Comparison of ENCODE assay signal across 33 cellular contexts in genomic region chr6:34515473-34516387, GRCh38. TPM values are rescaled to one million over a fixed set of nuclear protein-coding genes. Genes with fewer than 3 reads are reported as not detected.
A peak's percentile ranks its signal among the peaks of the same experiment; 100 is the strongest.
DNase-seq lines count a peak whose midpoint lies in the region; ATAC-seq and TF ChIP-seq lines count a peak whose summit lies in the region.
"Had no signal": no experiment of that assay in that cellular context is flagged by ENCODE, and none has a peak within 500 bp of the region (broad histone marks: within the 10 kb centered on the region; RNA-seq: fewer than 3 reads in every experiment).

No MANE protein-coding gene starts in this region.

- no peaks in the 10 kb centered on the region for H3K4me1 ChIP-seq in aorta (ENCODE audit: control insufficient read depth in 1 of 2, insufficient read depth in 2 of 2, low read length in 2 of 2)
- H3K4me1 ChIP-seq: Peyer's patch had no signal

- in situ Hi-C loops in GM13977 (cut with MboI; ENCODE audit: low pct_unique_long_range_greater_than_20kb, low sequenced_read_pairs, unreplicated experiment), result no loop called here

- H3K9me3 ChIP-seq in neural cell (ENCODE audit: low read length) (no peaks in the 10 kb centered on the region), aorta (ENCODE audit: control insufficient read depth, low read length) (no peaks in the 10 kb centered on the region)
- H3K9me3 ChIP-seq: heart left ventricle, Peyer's patch had no signal

- no peaks in the 10 kb centered on the region for H3K36me3 Mint-ChIP-seq in activated CD8-positive, alpha-beta T cell treated with anti-CD3 and anti-CD28 coated beads, Interleukin-2, amount 10 ng/mL, durations not matched to agents 7 days and 5 days (ENCODE audit: low read depth)
- H3K36me3 Mint-ChIP-seq: CD4-positive, alpha-beta memory T cell had no signal

- H3K79me2 ChIP-seq in neural cell (replicated peaks; ENCODE audit: insufficient read depth, low read length), result no peaks in the 10 kb centered on the region

- 84 to 86% methylated on average over 13 of the region's 13 CpGs for WGBS in aorta, 2 donors

- no peaks in the 10 kb centered on the region for H3F3A ChIP-seq in neural cell (ENCODE audit: insufficient read depth, low read length, poor library complexity, severe bottlenecking)

- H2AFZ ChIP-seq in neural cell (ENCODE audit: low read depth, low read length), result peak overlapping the region; percentile 62

- H3K4me3 ChIP-seq in dorsolateral prefrontal cortex, result peak overlapping the region in 57 of 59 donors; percentile 20 to 72 (median 56)
- H3K4me3 ChIP-seq in neural cell (ENCODE audit: low read length), result peak overlapping the region; percentile 67
- H3K4me3 ChIP-seq in aorta (ENCODE audit: low read length in 2 of 2), result no peak overlapping the region
- H3K4me3 ChIP-seq: heart left ventricle, skin epidermis had no signal

- H3K9me2 ChIP-seq in neural cell (ENCODE audit: insufficient read depth, low read length), result no peaks in the 10 kb centered on the region

- H3K27me3 Mint-ChIP-seq in stimulated activated naive CD8-positive, alpha-beta T cell treated with anti-CD3 and anti-CD28 coated beads, Interleukin-15, amount 100 ng/mL, for 72 hours, result peaks cover 10% of the 10 kb centered on the region
- H3K27me3 Mint-ChIP-seq in activated CD8-positive, alpha-beta T cell treated with anti-CD3 and anti-CD28 coated beads, Interleukin-2, amount 10 ng/mL, durations not matched to agents 7 days and 5 days (ENCODE audit: low read depth), result peaks cover 3% of the 10 kb centered on the region

- H4K20me1 ChIP-seq in neural cell (ENCODE audit: insufficient read depth), result no peaks in the 10 kb centered on the region

- peak overlapping the region in 55 of 59 donors; percentile 14 to 94 (median 80) for H3K27ac ChIP-seq in dorsolateral prefrontal cortex
- H3K27ac ChIP-seq in neural cell (ENCODE audit: low read length), result peak overlapping the region; percentile 75
- H3K27ac ChIP-seq in aorta (ENCODE audit: low read depth in 1 of 2, low read length in 2 of 2), result no peak overlapping the region
- H3K27ac ChIP-seq: epithelial cell of prostate, heart left ventricle, Peyer's patch, skin epidermis had no signal

- ATAC-seq in stimulated activated naive CD8-positive, alpha-beta T cell treated with anti-CD3 and anti-CD28 coated beads, Interleukin-15, amount 100 ng/mL, for 72 hours, result peak; percentile 27
- no peak for ATAC-seq in stimulated activated naive CD8-positive, alpha-beta T cell treated with anti-CD3 and anti-CD28 coated beads, Interleukin-15, Interleukin-2, amounts not matched to agents 100 U/mL and 50 U/mL, for 24 hours
- ATAC-seq in aorta (ENCODE audit: low FRiP score), result no peak
- ATAC-seq in activated CD8-positive, alpha-beta T cell treated with anti-CD3 and anti-CD28 coated beads, Interleukin-2, amount 10 ng/mL, durations not matched to agents 7 days and 5 days, result no peak
- ATAC-seq: activated naive CD8-positive, alpha-beta T cell treated with anti-CD3 and anti-CD28 coated beads, Interleukin-2, amount 50 U/mL, for 24 hours had no signal

- H3K9me3 Mint-ChIP-seq in stimulated activated naive CD8-positive, alpha-beta T cell treated with anti-CD3 and anti-CD28 coated beads, Interleukin-15, amount 100 ng/mL, for 72 hours, result peaks cover 0 to under 1% of the 10 kb centered on the region in 2 donors
- H3K9me3 Mint-ChIP-seq in activated CD8-positive, alpha-beta T cell treated with anti-CD3 and anti-CD28 coated beads, Interleukin-2, amount 10 ng/mL, durations not matched to agents 7 days and 5 days (ENCODE audit: insufficient read depth), result no peaks in the 10 kb centered on the region
- H3K9me3 Mint-ChIP-seq: activated naive CD8-positive, alpha-beta T cell treated with anti-CD3 and anti-CD28 coated beads, Interleukin-2, amount 50 U/mL, for 24 hours; CD4-positive, alpha-beta memory T cell had no signal

- no peak for DNase-seq in stimulated activated naive CD8-positive, alpha-beta T cell treated with anti-CD3 and anti-CD28 coated beads, Interleukin-15, amount 100 ng/mL, for 72 hours
- DNase-seq in stimulated activated naive CD8-positive, alpha-beta T cell treated with anti-CD3 and anti-CD28 coated beads, Interleukin-15, Interleukin-2, amounts not matched to agents 100 U/mL and 50 U/mL, for 24 hours, result no peak
- DNase-seq in dorsolateral prefrontal cortex, result peak in 4 of 10 donors; percentile 36 to 67 (median 53)
- peak; percentile 42 to 64 for DNase-seq in aorta
- DNase-seq in activated CD8-positive, alpha-beta T cell treated with anti-CD3 and anti-CD28 coated beads, Interleukin-2, amount 10 ng/mL, durations not matched to agents 7 days and 5 days, result no peak
- DNase-seq in UCSD-AML1 (lab: John Stamatoyannopoulos, UW; ENCODE audit: unreplicated experiment), result no peak
- no peak for DNase-seq in GM13977 (ENCODE audit: low spot score)
- DNase-seq: activated effector memory CD4-positive, alpha-beta T cell treated with anti-CD3 and anti-CD28 coated beads, Interleukin-2, amount 50 U/mL, for 16 hours; activated naive CD8-positive, alpha-beta T cell treated with anti-CD3 and anti-CD28 coated beads, Interleukin-2, amount 50 U/mL, for 24 hours; activated T-cell treated with anti-CD3 and anti-CD28 coated beads for 4 hours; CD4-positive, alpha-beta memory T cell; cerebellar nuclear complex; effector CD4-positive, alpha-beta T cell; foreskin fibroblast; IMR-90; mesenchymal stem cell; NCI-H1092; NCI-H187; NCI-H2171 treated with DMSO at 0.1 percent for 48 hours; NCI-H510A treated with DMSO at 0.1 percent for 48 hours; NK-92 treated with Interleukin-12 subunit alpha and Interleukin-12 subunit beta, amount 100 ng/mL, for 24 hours; SIG-M5; stimulated activated CD4-positive, alpha-beta T cell treated with anti-CD3 and anti-CD28 coated beads, Interleukin-1b, Interleukin-23, amount 100 ng/mL, for 48 hours; stimulated activated CD8-positive, alpha-beta memory T cell treated with anti-CD3 and anti-CD28 coated beads, Interleukin-4, amount 100 ng/mL, for 48 hours; T-helper 1 cell; trophoblast cell had no signal

- H3K27me3 ChIP-seq in dorsolateral prefrontal cortex (peaks cover 0 to 15% (median 0%) of the 10 kb centered on the region in 45 donors), neural cell (ENCODE audit: insufficient read depth, low read depth, low read length) (no peaks in the 10 kb centered on the region), aorta (ENCODE audit: control insufficient read depth in 1 of 2, insufficient read depth in 2 of 2, low read length in 1 of 2) (no peaks in the 10 kb centered on the region)
- H3K27me3 ChIP-seq: Peyer's patch had no signal

- TF ChIP-seq CTCF in dorsolateral prefrontal cortex (IDR thresholded peaks at IDR 0.05 in 54 of 56, conservative IDR thresholded peaks at IDR 0.05 in 2 of 56; ENCODE audit: low read depth in 1 of 56, partially characterized antibody in 56 of 56) (no peak), neural cell (IDR thresholded peaks at IDR 0.05; ENCODE audit: poor library complexity, severe bottlenecking) (no peak), GM13977 (IDR thresholded peaks at IDR 0.05; ENCODE audit: extremely low read depth, insufficient read depth, missing control alignments) (no peak)

- H3K27ac Mint-ChIP-seq in stimulated activated naive CD8-positive, alpha-beta T cell treated with anti-CD3 and anti-CD28 coated beads, Interleukin-15, amount 100 ng/mL, for 72 hours, result no peak overlapping the region
- no peak overlapping the region for H3K27ac Mint-ChIP-seq in activated CD8-positive, alpha-beta T cell treated with anti-CD3 and anti-CD28 coated beads, Interleukin-2, amount 10 ng/mL, durations not matched to agents 7 days and 5 days
- H3K27ac Mint-ChIP-seq: activated naive CD8-positive, alpha-beta T cell treated with anti-CD3 and anti-CD28 coated beads, Interleukin-2, amount 50 U/mL, for 24 hours; CD4-positive, alpha-beta memory T cell had no signal

- H3K4me2 ChIP-seq in neural cell (ENCODE audit: low read length), result peak overlapping the region; percentile 77

- no peaks in the 10 kb centered on the region for H3K4me1 Mint-ChIP-seq in stimulated activated naive CD8-positive, alpha-beta T cell treated with anti-CD3 and anti-CD28 coated beads, Interleukin-15, amount 100 ng/mL, for 72 hours
- no peaks in the 10 kb centered on the region for H3K4me1 Mint-ChIP-seq in activated CD8-positive, alpha-beta T cell treated with anti-CD3 and anti-CD28 coated beads, Interleukin-2, amount 10 ng/mL, durations not matched to agents 7 days and 5 days (ENCODE audit: low read depth)
- H3K4me1 Mint-ChIP-seq: activated naive CD8-positive, alpha-beta T cell treated with anti-CD3 and anti-CD28 coated beads, Interleukin-2, amount 50 U/mL, for 24 hours; CD4-positive, alpha-beta memory T cell had no signal

- no peak for TF ChIP-seq RAD21 in neural cell (conservative IDR thresholded peaks at IDR 0.05)

- peak overlapping the region; percentile 77 for H3K9ac ChIP-seq in neural cell (ENCODE audit: low read length)

- intact Hi-C loops in dorsolateral prefrontal cortex (cut with DNase I), result no loop called here
- intact Hi-C loops in aorta (cut with DNase I), result no loop called here

- CTCF ChIA-PET in activated CD8-positive, alpha-beta T cell treated with anti-CD3 and anti-CD28 coated beads, Interleukin-2, amount 10 ng/mL, durations not matched to agents 7 days and 5 days (lab: Charles Lee), result interaction anchor here (1.2 kb wide), 1 partner anchor 12 kb away, joined by 3 read pairs; no protein-coding TSS in a partner anchor

- H3K36me3 ChIP-seq in neural cell (ENCODE audit: insufficient read depth, low read length) (no peaks in the 10 kb centered on the region), aorta (ENCODE audit: control insufficient read depth in 1 of 2, insufficient read depth in 2 of 2, low read length in 1 of 2) (no peaks in the 10 kb centered on the region)
- H3K36me3 ChIP-seq: heart left ventricle, Peyer's patch had no signal

- H3K4me3 Mint-ChIP-seq in stimulated activated naive CD8-positive, alpha-beta T cell treated with anti-CD3 and anti-CD28 coated beads, Interleukin-15, amount 100 ng/mL, for 72 hours, result no peak overlapping the region
- H3K4me3 Mint-ChIP-seq in activated CD8-positive, alpha-beta T cell treated with anti-CD3 and anti-CD28 coated beads, Interleukin-2, amount 10 ng/mL, durations not matched to agents 7 days and 5 days, result no peak overlapping the region
- H3K4me3 Mint-ChIP-seq: activated naive CD8-positive, alpha-beta T cell treated with anti-CD3 and anti-CD28 coated beads, Interleukin-2, amount 50 U/mL, for 24 hours; CD4-positive, alpha-beta memory T cell had no signal

- POLR2A ChIA-PET in activated CD8-positive, alpha-beta T cell treated with anti-CD3 and anti-CD28 coated beads, Interleukin-2, amount 10 ng/mL, durations not matched to agents 7 days and 5 days (lab: Charles Lee), result interaction anchor here (0.5 kb wide), 1 partner anchor 180 kb away, joined by 5 read pairs; no protein-coding TSS in a partner anchor

- TF ChIP-seq EP300 in neural cell (conservative IDR thresholded peaks at IDR 0.05; ENCODE audit: poor library complexity, severe bottlenecking), result no peak

RNA-seq across cellular contexts. Expression of gene SPDEF, which starts 40.4 kb away (rescaled TPM):
- total RNA-seq in dorsolateral prefrontal cortex (1 to 10 TPM in 63 of 120 experiments, under 1 TPM in 54, not detected in 3; 0.28 to 3.0 (median 1.1) TPM), aorta (under 1 TPM in 1 of 2 donors, not detected in 1; 0.23 TPM)
- polyA plus RNA-seq in neural cell (0.24 and 0.36 TPM in 2 replicates), aorta (1 to 10 TPM in 1 of 2 donors, under 1 TPM in 1; 0.67 to 3.0 TPM)
- 0.24 TPM in 1 of 2 replicates, not detected in the other for polyA minus RNA-seq in neural cell
- total RNA-seq in activated CD8-positive, alpha-beta T cell treated with anti-CD3 and anti-CD28 coated beads, Interleukin-2, amount 10 ng/mL, durations not matched to agents 7 days and 5 days, result under 1 TPM in 1 of 2 experiments, not detected in 1; 0.13 TPM
- total RNA-seq: A673; CD4-positive, alpha-beta memory T cell; IMR-90; myocyte had no signal
- polyA plus RNA-seq: CD4-positive, alpha-beta memory T cell had no signal

RNA-seq across cellular contexts. Expression of gene PACSIN1, which starts 49.9 kb away (rescaled TPM):
- total RNA-seq in dorsolateral prefrontal cortex (100 to 1,000 TPM in 119 of 120 experiments, 10 to 100 TPM in 1; 78.5 to 489 (median 335) TPM), aorta (under 1 TPM; 0.10 to 0.84 TPM)
- polyA plus RNA-seq in neural cell (3.1 and 5.7 TPM in 2 replicates), aorta (under 1 TPM in 1 of 2 donors, not detected in 1; 0.10 TPM)
- 1.9 and 2.4 TPM in 2 replicates for polyA minus RNA-seq in neural cell
- 1 to 10 TPM; 1.4 to 1.9 TPM for total RNA-seq in activated CD8-positive, alpha-beta T cell treated with anti-CD3 and anti-CD28 coated beads, Interleukin-2, amount 10 ng/mL, durations not matched to agents 7 days and 5 days
- total RNA-seq: A673, IMR-90 had no signal

Comparison
In these comparisons a context has a peak if more than half of its experiments do, and no peak if none do; other contexts are left out.
1. DNase-seq: peak in aorta (2 of 2); none in stimulated activated naive CD8-positive, alpha-beta T cell treated with anti-CD3 and anti-CD28 coated beads, Interleukin-15, amount 100 ng/mL, for 72 hours (0 of 2), stimulated activated naive CD8-positive, alpha-beta T cell treated with anti-CD3 and anti-CD28 coated beads, Interleukin-15, Interleukin-2, amounts not matched to agents 100 U/mL and 50 U/mL, for 24 hours (single experiment), activated CD8-positive, alpha-beta T cell treated with anti-CD3 and anti-CD28 coated beads, Interleukin-2, amount 10 ng/mL, durations not matched to agents 7 days and 5 days (single experiment), UCSD-AML1 (single experiment) and GM13977 (single experiment).
2. H3K27ac ChIP-seq: peak in dorsolateral prefrontal cortex (55 of 59) and neural cell (single experiment); none in aorta (0 of 2).
3. H3K4me3 ChIP-seq: peak in dorsolateral prefrontal cortex (57 of 59) and neural cell (single experiment); none in aorta (0 of 2).
4. RNA of gene PACSIN1, which starts 49.9 kb away (total RNA-seq): 78.5 to 489 TPM in dorsolateral prefrontal cortex; 1.4 to 1.9 TPM in activated CD8-positive, alpha-beta T cell treated with anti-CD3 and anti-CD28 coated beads, Interleukin-2, amount 10 ng/mL, durations not matched to agents 7 days and 5 days and 0.10 to 0.84 TPM in aorta; every median in the first group is over 10 times any median in the second.